1 cellular context compared by ENCODE assay signal in genomic region chr1:183244466-183244865, GRCh38.
TF ChIP-seq lines count a peak whose summit lies in the region.

No MANE protein-coding gene starts in this region.

TF ChIP-seq in WTC11, 78 proteins besides CTCF, POLR2A, EP300 and RAD21 (continued from another document):
- no peak for TF ChIP-seq PRDM15 (CRISPR knock-in tag; IDR thresholded peaks at IDR 0.05)
- no peak for TF ChIP-seq ATF6 (CRISPR knock-in tag; IDR thresholded peaks at IDR 0.05)
- TF ChIP-seq MXD4 (CRISPR knock-in tag; IDR thresholded peaks at IDR 0.05; ENCODE audit: borderline replicate concordance), result no peak
- no peak for TF ChIP-seq ZBTB43 (CRISPR knock-in tag; IDR thresholded peaks at IDR 0.05)
- TF ChIP-seq ZNF396 (CRISPR knock-in tag; IDR thresholded peaks at IDR 0.05; ENCODE audit: borderline replicate concordance), result no peak
